In genomic region chr3:197555281-197556261, GRCh38 we compare ENCODE assay signal across 8 cellular contexts. TPM values are rescaled to one million over a fixed set of nuclear protein-coding genes. Genes with fewer than 3 reads are reported as not detected.
DNase-seq lines count a peak whose midpoint lies in the region; ATAC-seq and TF ChIP-seq lines count a peak whose summit lies in the region.

TSS of gene BDH1 (minus strand) at chr3:197555968. CDS start at chr3:197546443, 9,525 bp downstream.

- CTCF ChIA-PET in AG04449 (lab: Yijun Ruan, JAX), result interaction anchor here (0.7 to 1.6 kb wide), 3 partner anchors 44 to 299 kb away, joined by 3 to 5 read pairs (median 5); no protein-coding TSS in a partner anchor

- H3K27me3 ChIP-seq in NT2/D1 (ENCODE audit: insufficient read depth, insufficient read length) (peaks cover 5% of the 10 kb centered on the region), fibroblast of lung (ENCODE audit: control insufficient read depth, insufficient read depth, low read length) (peaks cover 21% of the 10 kb centered on the region), neuronal stem cell (ENCODE audit: control insufficient read depth in 3 of 3, insufficient read depth in 3 of 3, low read depth in 1 of 3, low read length in 3 of 3) (peaks cover 0 to 37% (median 3%) of the 10 kb centered on the region in 3 experiments)

- no peak within 1 kb of the TSS for H2BK12ac ChIP-seq in neuronal stem cell (ENCODE audit: low read length)

- H3K79me1 ChIP-seq in neuronal stem cell (ENCODE audit: low read depth, low read length), result no peaks in the 10 kb centered on the region

- peak within 1 kb of the TSS; percentile 87 for H2BK5ac ChIP-seq in neuronal stem cell (ENCODE audit: low read length)

- no peaks in the 10 kb centered on the region for H3K36me3 ChIP-seq in NT2/D1 (ENCODE audit: insufficient read depth, insufficient read length, low read length)
- H3K36me3 ChIP-seq in fibroblast of lung (ENCODE audit: control insufficient read depth, insufficient read depth, low read length), result no peaks in the 10 kb centered on the region
- H3K36me3 ChIP-seq in neuronal stem cell (replicated peaks in 1 of 2; ENCODE audit: control insufficient read depth in 2 of 2, insufficient read depth in 2 of 2, low read length in 2 of 2), result peaks cover 0 to 1% of the 10 kb centered on the region in 2 donors

- H3K27me3 Mint-ChIP-seq in activated T-cell treated with anti-CD3 and anti-CD28 coated beads, Interleukin-2, amount 50 U/mL, for 4 hours (ENCODE audit: low read depth), result peaks cover 12% of the 10 kb centered on the region

- H3K4ac ChIP-seq in neuronal stem cell (ENCODE audit: low read length), result no peak within 1 kb of the TSS

- DNase-seq in AG04449 (ENCODE audit: low read depth, low spot score) (no peak), NT2/D1 (ENCODE audit: low read depth, low spot score) (no peak), fibroblast of lung (ENCODE audit: low read depth in 2 of 2) (no peak), neuronal stem cell (ENCODE audit: low spot score) (peak; percentile 56), superior temporal gyrus (ENCODE audit: extremely low spot score) (peak; percentile 24)
- peak; percentile 44 for DNase-seq in activated T-cell treated with anti-CD3 and anti-CD28 coated beads, Interleukin-2, amount 50 U/mL, for 4 hours

- H3K4me3 ChIP-seq in AG04449 (ENCODE audit: low read depth, low read length) (peak within 1 kb of the TSS; percentile 95), NT2/D1 (ENCODE audit: insufficient read length, low read depth) (peak within 1 kb of the TSS; percentile 90), fibroblast of lung (replicated peaks in 1 of 4; ENCODE audit: control extremely low read depth in 1 of 4, insufficient read depth in 1 of 4, low read depth in 3 of 4, low read length in 4 of 4) (peak within 1 kb of the TSS; percentile 45 to 92 (median 60)), neuronal stem cell (ENCODE audit: low read length in 2 of 2) (peak within 1 kb of the TSS; percentile 80 to 87)

- peak within 1 kb of the TSS; percentile 79 for H2AFZ ChIP-seq in fibroblast of lung (ENCODE audit: low read length)
- H2AFZ ChIP-seq in neuronal stem cell (ENCODE audit: low read length), result peak within 1 kb of the TSS; percentile 97

- H3K4me1 Mint-ChIP-seq in activated T-cell treated with anti-CD3 and anti-CD28 coated beads, Interleukin-2, amount 50 U/mL, for 4 hours (ENCODE audit: low read depth), result peaks cover 10% of the 10 kb centered on the region

- peak within 1 kb of the TSS; percentile 32 for H2AK5ac ChIP-seq in neuronal stem cell (ENCODE audit: low read depth, low read length)

- peak within 1 kb of the TSS; percentile 87 for H3K23ac ChIP-seq in neuronal stem cell (ENCODE audit: low read depth, low read length, poor library complexity)

- H3K4me1 ChIP-seq in NT2/D1 (ENCODE audit: insufficient read depth, insufficient read length) (no peaks in the 10 kb centered on the region), fibroblast of lung (ENCODE audit: control insufficient read depth, extremely low read depth, insufficient read depth, low read length) (peaks cover 6% of the 10 kb centered on the region), neuronal stem cell (ENCODE audit: control insufficient read depth in 2 of 2, insufficient read depth in 1 of 2, low read depth in 1 of 2, low read length in 2 of 2) (peaks cover 1 to 9% of the 10 kb centered on the region in 2 donors)

- H4K91ac ChIP-seq in neuronal stem cell (ENCODE audit: low read depth, low read length, poor library complexity), result no peak within 1 kb of the TSS

- no peak for TF ChIP-seq CTCF in AG04449 (IDR thresholded peaks at IDR 0.05; ENCODE audit: insufficient read depth, low read length, missing control alignments)
- TF ChIP-seq CTCF in fibroblast of lung (conservative IDR thresholded peaks at IDR 0.05 in 1 of 2, IDR thresholded peaks at IDR 0.05 in 1 of 2; ENCODE audit: low read depth in 1 of 2, low read length in 2 of 2), result no peak

- H2BK15ac ChIP-seq in neuronal stem cell (ENCODE audit: low read length), result no peak within 1 kb of the TSS

- H3K4me2 ChIP-seq in fibroblast of lung (ENCODE audit: extremely low read depth, insufficient read depth, low read length) (peak within 1 kb of the TSS; percentile 70), neuronal stem cell (ENCODE audit: insufficient read depth, low read length, poor library complexity, severe bottlenecking) (peak within 1 kb of the TSS; percentile 90)

- H2BK120ac ChIP-seq in neuronal stem cell (ENCODE audit: low read depth, low read length), result no peak within 1 kb of the TSS

- peak within 1 kb of the TSS; percentile 70 for H3K27ac ChIP-seq in fibroblast of lung (ENCODE audit: insufficient read depth, low read length)
- peak within 1 kb of the TSS; percentile 78 for H3K27ac ChIP-seq in neuronal stem cell (replicated peaks; ENCODE audit: low read length)

- H3K18ac ChIP-seq in neuronal stem cell (ENCODE audit: low read length), result peak within 1 kb of the TSS; percentile 98

- no peaks in the 10 kb centered on the region for H3K79me2 ChIP-seq in fibroblast of lung (ENCODE audit: control insufficient read depth, insufficient read depth, low read length)

- no CpG with 5 or more reads among the region's 96 CpGs for WGBS in neuronal stem cell (ENCODE audit: extremely low coverage in 2 of 2, insufficient read length in 2 of 2, insufficient replicate concordance in 1 of 2), 2 donors

- POLR2A ChIA-PET in AG04449 (lab: Yijun Ruan, JAX), result no interaction called here

- no peaks in the 10 kb centered on the region for H3K9me3 Mint-ChIP-seq in activated T-cell treated with anti-CD3 and anti-CD28 coated beads, Interleukin-2, amount 50 U/mL, for 4 hours

- H3K36me3 Mint-ChIP-seq in activated T-cell treated with anti-CD3 and anti-CD28 coated beads, Interleukin-2, amount 50 U/mL, for 4 hours (ENCODE audit: insufficient read depth), result peaks cover 8% of the 10 kb centered on the region

- peak within 1 kb of the TSS; percentile 92 for H3K9ac ChIP-seq in NT2/D1 (ENCODE audit: insufficient read length, low read depth)
- peak within 1 kb of the TSS; percentile 69 for H3K9ac ChIP-seq in fibroblast of lung (ENCODE audit: insufficient read depth, low read length)
- peak within 1 kb of the TSS; percentile 80 for H3K9ac ChIP-seq in neuronal stem cell (ENCODE audit: low read depth, low read length, poor library complexity)

- peak within 1 kb of the TSS; percentile 90 for H3K4me3 Mint-ChIP-seq in activated T-cell treated with anti-CD3 and anti-CD28 coated beads, Interleukin-2, amount 50 U/mL, for 4 hours

- H3K9me3 ChIP-seq in NT2/D1 (ENCODE audit: insufficient read depth, low read length) (peaks cover 3% of the 10 kb centered on the region), fibroblast of lung (ENCODE audit: control insufficient read depth, insufficient read depth, low read depth, low read length) (no peaks in the 10 kb centered on the region), neuronal stem cell (replicated peaks in 1 of 2; ENCODE audit: control insufficient read depth in 2 of 2, insufficient read depth in 1 of 2, low read depth in 1 of 2, low read length in 2 of 2) (peaks cover 2 to 14% of the 10 kb centered on the region in 2 donors)

- no peak within 1 kb of the TSS for H3K14ac ChIP-seq in neuronal stem cell (ENCODE audit: low read length)

- H4K8ac ChIP-seq in neuronal stem cell (ENCODE audit: low read depth, low read length), result peak within 1 kb of the TSS; percentile 17

- no peaks in the 10 kb centered on the region for H4K20me1 ChIP-seq in fibroblast of lung (ENCODE audit: control insufficient read depth, extremely low read depth, insufficient read depth, low read length)

- ATAC-seq in GM18870 (IDR thresholded peaks at IDR 0.05; ENCODE audit: unreplicated experiment), result peak; percentile 4
- ATAC-seq in HG03354 (IDR thresholded peaks at IDR 0.05; ENCODE audit: poor library complexity, severe bottlenecking, unreplicated experiment), result peak; percentile 36
- peak; percentile 58 to 59 for ATAC-seq in activated T-cell treated with anti-CD3 and anti-CD28 coated beads, Interleukin-2, amount 50 U/mL, for 4 hours

RNA-seq across cellular contexts. Expression of gene BDH1, which starts in this region (rescaled TPM):
- total RNA-seq in activated T-cell treated with anti-CD3 and anti-CD28 coated beads, Interleukin-2, amount 50 U/mL, for 4 hours, result 10 to 100 TPM; 70.7 to 83.8 (median 79.9) TPM
- 0.51 and 0.66 TPM in 2 replicates for total RNA-seq in fibroblast of lung
- polyA plus RNA-seq in fibroblast of lung, result 3.1 and 8.2 TPM in 2 replicates
- polyA plus RNA-seq in fibroblast of lung (2012), result 1.7 and 6.5 TPM in 2 replicates
- 5.1 and 5.8 TPM in 2 replicates for polyA minus RNA-seq in fibroblast of lung (ENCODE audit: low replicate concordance)
- 8.7 TPM for polyA plus RNA-seq in neuronal stem cell (2013, experiment 1 of 2)
- 8.8 TPM for polyA plus RNA-seq in neuronal stem cell (2013, experiment 2 of 2)

Comparison
In these comparisons a context has a peak if more than half of its experiments do, and no peak if none do; other contexts are left out.
1. RNA of gene BDH1 (total RNA-seq): 70.7 to 83.8 TPM in activated T-cell treated with anti-CD3 and anti-CD28 coated beads, Interleukin-2, amount 50 U/mL, for 4 hours; 0.51 to 0.66 TPM in fibroblast of lung; every median in the first group is over 10 times any median in the second.
2. DNase-seq: peak in activated T-cell treated with anti-CD3 and anti-CD28 coated beads, Interleukin-2, amount 50 U/mL, for 4 hours (single experiment), neuronal stem cell (single experiment) and superior temporal gyrus (single experiment); none in AG04449 (single experiment), NT2/D1 (single experiment) and fibroblast of lung (0 of 2).
3. ATAC-seq: peak in every context shown above with its lines; median percentile 58 in activated T-cell treated with anti-CD3 and anti-CD28 coated beads, Interleukin-2, amount 50 U/mL, for 4 hours; 36 in HG03354; 4 in GM18870.
4. Peak in every context shown above with its lines, with median percentiles within 50 percentile points of each other: H3K4me3 ChIP-seq and H3K9ac ChIP-seq.